Comparison of ENCODE assay signal across 8 cellular contexts in the genomic region with DNA sequence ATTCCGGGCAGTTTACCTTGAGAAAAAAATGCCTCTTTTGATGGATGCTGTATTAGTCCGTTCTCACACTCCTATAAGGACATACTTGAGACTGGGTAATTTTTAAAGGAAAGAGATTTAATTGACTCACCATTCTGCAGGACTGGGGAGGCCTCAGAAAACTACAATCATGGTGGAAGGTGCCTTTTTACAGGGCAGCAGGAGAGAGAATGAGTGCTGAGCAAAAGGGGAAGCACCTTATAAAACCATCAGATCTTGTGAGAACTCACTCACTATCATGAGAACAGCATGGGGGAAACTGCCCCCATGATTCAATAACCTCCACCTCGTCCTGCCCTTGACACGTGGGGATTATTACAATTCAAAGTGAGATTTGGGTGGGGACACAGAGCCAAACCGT.
DNase-seq lines count a peak whose midpoint lies in the region; ATAC-seq and TF ChIP-seq lines count a peak whose summit lies in the region.
"Not testable (repeated sequence)": the region's sequence is repeated elsewhere in the genome, so short reads cannot be mapped to it uniquely, and the experiment has no call there.

No MANE protein-coding gene starts in this region.

- POLR2A ChIA-PET in activated B cell treated with CpG ODN at 0.5 μM for 24 hours (lab: Charles Lee); activated CD8-positive, alpha-beta T cell treated with anti-CD3 and anti-CD28 coated beads for 36 hours (lab: Charles Lee): not testable (repeated sequence)

- CTCF ChIA-PET in activated B cell treated with CpG ODN at 0.5 μM for 24 hours (lab: Charles Lee), result not testable (repeated sequence)
- CTCF ChIA-PET in activated CD8-positive, alpha-beta T cell treated with anti-CD3 and anti-CD28 coated beads for 36 hours (lab: Charles Lee), result interaction anchor here (1.0 kb wide), 1 partner anchor 12 kb away, joined by 3 read pairs; no protein-coding TSS in a partner anchor

- TF ChIP-seq EP300 in esophagus muscularis mucosa (IDR thresholded peaks at IDR 0.05), result not testable (repeated sequence)

- H3K27me3 Mint-ChIP-seq in activated B cell treated with CpG ODN at 0.5 μM for 24 hours; activated CD8-positive, alpha-beta T cell treated with anti-CD3 and anti-CD28 coated beads for 36 hours; activated T-helper 17 cell treated with anti-CD3 and anti-CD28 coated beads, Interleukin-2, amount 50 U/mL, for 72 hours; naive B cell: not testable (repeated sequence)

- 89% methylated on average over 5 of the region's 5 CpGs for WGBS in esophagus muscularis mucosa

- H3K4me1 Mint-ChIP-seq in activated B cell treated with CpG ODN at 0.5 μM for 24 hours (peaks cover 66% of the 10 kb centered on the region), naive B cell (peaks cover 41 to 68% (median 65%) of the 10 kb centered on the region in 3 donors)
- H3K4me1 Mint-ChIP-seq in activated CD8-positive, alpha-beta T cell treated with anti-CD3 and anti-CD28 coated beads for 36 hours (ENCODE audit: low read depth), result not testable (repeated sequence)
- peaks cover 29% of the 10 kb centered on the region for H3K4me1 Mint-ChIP-seq in activated T-helper 17 cell treated with anti-CD3 and anti-CD28 coated beads, Interleukin-2, amount 50 U/mL, for 72 hours
- peaks cover 34% of the 10 kb centered on the region for H3K4me1 Mint-ChIP-seq in stimulated activated effector memory CD8-positive, alpha-beta T cell treated with anti-CD3 and anti-CD28 coated beads, Interleukin-12 subunit alpha, Interleukin-12 subunit beta, amount 100 ng/mL, for 72 hours

- not testable (repeated sequence) for H3K9me3 ChIP-seq in esophagus muscularis mucosa

- not testable (repeated sequence) for TF ChIP-seq POLR2A in esophagus muscularis mucosa (IDR thresholded peaks at IDR 0.05; ENCODE audit: low read depth)

- intact Hi-C loops in activated B cell treated with CpG ODN at 0.5 μM for 24 hours (cut with micrococcal nuclease), result loop anchor here (2.0 kb wide), 1 partner anchor 19 kb away; no protein-coding TSS in a partner anchor
- intact Hi-C loops in activated CD8-positive, alpha-beta T cell treated with anti-CD3 and anti-CD28 coated beads for 36 hours (cut with micrococcal nuclease); esophagus muscularis mucosa (cut with DNase I): not testable (repeated sequence)

- H3K4me1 ChIP-seq in esophagus muscularis mucosa, result peaks cover 14 to 36% (median 22%) of the 10 kb centered on the region in 4 donors

- H3K9me3 Mint-ChIP-seq in activated B cell treated with CpG ODN at 0.5 μM for 24 hours; activated CD8-positive, alpha-beta T cell treated with anti-CD3 and anti-CD28 coated beads for 36 hours; activated T-helper 17 cell treated with anti-CD3 and anti-CD28 coated beads, Interleukin-2, amount 50 U/mL, for 72 hours; naive B cell; stimulated activated effector memory CD8-positive, alpha-beta T cell treated with anti-CD3 and anti-CD28 coated beads, Interleukin-12 subunit alpha, Interleukin-12 subunit beta, amount 100 ng/mL, for 72 hours: not testable (repeated sequence)

- not testable (repeated sequence) for H3K27me3 ChIP-seq in esophagus muscularis mucosa

- peak overlapping the region; percentile 51 for H3K27ac Mint-ChIP-seq in activated B cell treated with CpG ODN at 0.5 μM for 24 hours
- not testable (repeated sequence) for H3K27ac Mint-ChIP-seq in activated CD8-positive, alpha-beta T cell treated with anti-CD3 and anti-CD28 coated beads for 36 hours; stimulated activated effector memory CD8-positive, alpha-beta T cell treated with anti-CD3 and anti-CD28 coated beads, Interleukin-12 subunit alpha, Interleukin-12 subunit beta, amount 100 ng/mL, for 72 hours
- peak overlapping the region; percentile 24 for H3K27ac Mint-ChIP-seq in activated T-helper 17 cell treated with anti-CD3 and anti-CD28 coated beads, Interleukin-2, amount 50 U/mL, for 72 hours
- H3K27ac Mint-ChIP-seq in naive B cell, result peak overlapping the region in 2 of 6 donors; percentile 54 to 87

- peak; percentile 41 for DNase-seq in KBM-7
- peak; percentile 24 for DNase-seq in OCI-M1 (lab: John Stamatoyannopoulos, UW)
- DNase-seq in activated B cell treated with CpG ODN at 0.5 μM for 24 hours; naive B cell; stimulated activated effector memory CD8-positive, alpha-beta T cell treated with anti-CD3 and anti-CD28 coated beads, Interleukin-12 subunit alpha, Interleukin-12 subunit beta, amount 100 ng/mL, for 72 hours (ENCODE audit: low spot score in 2 of 2): not testable (repeated sequence)
- DNase-seq in activated CD8-positive, alpha-beta T cell treated with anti-CD3 and anti-CD28 coated beads for 36 hours, result peak; percentile 12
- DNase-seq in esophagus muscularis mucosa (ENCODE audit: extremely low spot score), result peak; percentile 14

- not testable (repeated sequence) for H3K36me3 ChIP-seq in esophagus muscularis mucosa

- H3K36me3 Mint-ChIP-seq in activated B cell treated with CpG ODN at 0.5 μM for 24 hours (ENCODE audit: low read depth); activated CD8-positive, alpha-beta T cell treated with anti-CD3 and anti-CD28 coated beads for 36 hours (ENCODE audit: low read depth); activated T-helper 17 cell treated with anti-CD3 and anti-CD28 coated beads, Interleukin-2, amount 50 U/mL, for 72 hours (ENCODE audit: low read depth); naive B cell; stimulated activated effector memory CD8-positive, alpha-beta T cell treated with anti-CD3 and anti-CD28 coated beads, Interleukin-12 subunit alpha, Interleukin-12 subunit beta, amount 100 ng/mL, for 72 hours: not testable (repeated sequence)

- peak; percentile 47 for ATAC-seq in activated B cell treated with CpG ODN at 0.5 μM for 24 hours (ENCODE audit: low read depth)
- peak; percentile 27 for ATAC-seq in activated CD8-positive, alpha-beta T cell treated with anti-CD3 and anti-CD28 coated beads for 36 hours
- peak; percentile 63 for ATAC-seq in activated T-helper 17 cell treated with anti-CD3 and anti-CD28 coated beads, Interleukin-2, amount 50 U/mL, for 72 hours (replicated peaks)
- peak; percentile 30 to 47 for ATAC-seq in naive B cell (ENCODE audit: low read depth in 2 of 2)
- peak; percentile 62 for ATAC-seq in stimulated activated effector memory CD8-positive, alpha-beta T cell treated with anti-CD3 and anti-CD28 coated beads, Interleukin-12 subunit alpha, Interleukin-12 subunit beta, amount 100 ng/mL, for 72 hours

- in situ Hi-C loops in KBM-7 (cut with MboI; ENCODE audit: low pct_unique_long_range_greater_than_20kb, low sequenced_read_pairs), result not testable (repeated sequence)

- H3K4me3 ChIP-seq in esophagus muscularis mucosa, result not testable (repeated sequence)

- TF ChIP-seq CTCF in activated B cell treated with CpG ODN at 0.5 μM for 24 hours (IDR thresholded peaks at IDR 0.05); activated CD8-positive, alpha-beta T cell treated with anti-CD3 and anti-CD28 coated beads for 36 hours (IDR thresholded peaks at IDR 0.05); esophagus muscularis mucosa (IDR thresholded peaks at IDR 0.05): not testable (repeated sequence)

- not testable (repeated sequence) for H3K27ac ChIP-seq in esophagus muscularis mucosa (replicated peaks in 1 of 4)

- H3K4me3 Mint-ChIP-seq in activated B cell treated with CpG ODN at 0.5 μM for 24 hours (peak overlapping the region; percentile 5), naive B cell (peak overlapping the region in 1 of 8 donors; percentile 35)
- H3K4me3 Mint-ChIP-seq in activated CD8-positive, alpha-beta T cell treated with anti-CD3 and anti-CD28 coated beads for 36 hours; activated T-helper 17 cell treated with anti-CD3 and anti-CD28 coated beads, Interleukin-2, amount 50 U/mL, for 72 hours; stimulated activated effector memory CD8-positive, alpha-beta T cell treated with anti-CD3 and anti-CD28 coated beads, Interleukin-12 subunit alpha, Interleukin-12 subunit beta, amount 100 ng/mL, for 72 hours: not testable (repeated sequence)
